Comparison of ENCODE assay signal across 18 cellular contexts in genomic region chr15:65236443-65236842, GRCh38. TPM values are rescaled to one million over a fixed set of nuclear protein-coding genes. Genes with fewer than 3 reads are reported as not detected.
"Had no signal": no experiment of that assay in that cellular context is flagged by ENCODE, and none has a peak within 500 bp of the region (broad histone marks: within the 10 kb centered on the region; RNA-seq: fewer than 3 reads in every experiment).

No MANE protein-coding gene starts in this region.

RNA-seq across cellular contexts. Expression of gene CILP, which starts 25.2 kb away (rescaled TPM):
- total RNA-seq: activated CD4-positive, alpha-beta memory T cell treated with anti-CD3 and anti-CD28 coated beads, Interleukin-2, amount 10 ng/mL, durations not matched to agents 7 days and 5 days; activated CD4-positive, alpha-beta T cell treated with anti-CD3 and anti-CD28 coated beads for 36 hours; T-helper 1 cell treated with Interleukin-12 subunit alpha and Interleukin-12 subunit beta and Interleukin-4 antibody, amounts not matched to agents 30 ng/mL and 1 ng/mL, for 36 hours; WTC11 had no signal

RNA-seq across cellular contexts. Expression of gene RNU5A-1, which starts 59.4 kb away (rescaled TPM):
- total RNA-seq: activated CD4-positive, alpha-beta memory T cell treated with anti-CD3 and anti-CD28 coated beads, Interleukin-2, amount 10 ng/mL, durations not matched to agents 7 days and 5 days; activated CD4-positive, alpha-beta T cell treated with anti-CD3 and anti-CD28 coated beads for 36 hours; activated CD4-positive, alpha-beta T cell treated with anti-CD3 and anti-CD28 coated beads, Interleukin-2, amount 10 ng/mL, durations not matched to agents 7 days and 5 days; activated CD8-positive, alpha-beta memory T cell treated with anti-CD3 and anti-CD28 coated beads, Interleukin-2, amount 10 ng/mL, durations not matched to agents 7 days and 5 days; activated CD8-positive, alpha-beta T cell treated with anti-CD3 and anti-CD28 coated beads, Interleukin-2, amount 10 ng/mL, durations not matched to agents 7 days and 5 days; activated naive CD8-positive, alpha-beta T cell treated with anti-CD3 and anti-CD28 coated beads, Interleukin-2, amount 10 ng/mL, durations not matched to agents 7 days and 5 days; activated T-helper 2 cell treated with anti-CD3 and anti-CD28 coated beads, Interferon-gamma antibody, Interleukin-2, Interleukin-4, amounts not matched to agents 10 μg/mL and 5 μg/mL and 100 μg/mL, durations not matched to agents 14 hours and 24 hours and 36 hours; ascending aorta; body of pancreas; breast epithelium; cardiac septum; cerebellum; T-cell; T-helper 1 cell treated with Interleukin-12 subunit alpha and Interleukin-12 subunit beta and Interleukin-4 antibody, amounts not matched to agents 30 ng/mL and 1 ng/mL, for 36 hours; T-helper 17 cell; T-helper 2 cell treated with Interferon-gamma antibody and Interleukin-4, amounts not matched to agents 100 ng/mL and 5 ng/mL, for 36 hours; WTC11 had no signal
- polyA plus RNA-seq: adipose tissue had no signal
